In the genomic region with DNA sequence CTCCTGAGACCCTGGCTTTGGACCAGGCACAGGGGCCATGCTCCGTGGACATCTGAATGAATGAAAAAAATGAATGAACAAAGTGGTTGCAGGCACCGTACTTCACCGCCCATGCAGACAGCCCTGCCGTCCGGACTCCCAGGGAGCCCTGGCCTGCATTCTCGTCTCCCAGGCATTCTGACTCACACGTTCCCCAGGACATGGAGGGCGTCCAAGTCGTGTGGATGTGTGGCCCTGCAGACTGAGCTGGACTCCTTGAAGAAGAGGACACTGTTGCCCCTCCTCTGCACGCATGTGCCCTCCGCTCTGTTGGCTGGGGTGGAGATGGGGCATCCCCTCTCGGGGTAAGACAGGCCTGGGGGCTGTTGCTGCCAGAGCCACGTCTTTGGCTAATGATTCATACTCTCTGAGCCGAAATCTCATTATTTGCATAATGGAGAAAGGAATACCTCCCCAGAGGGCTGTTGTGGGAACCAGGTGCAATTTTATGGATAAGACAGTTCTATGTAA, we compare ENCODE assay signal across 9 cellular contexts. TPM values are rescaled to one million over a fixed set of nuclear protein-coding genes. Genes with fewer than 3 reads are reported as not detected.
DNase-seq lines count a peak whose midpoint lies in the region; ATAC-seq and TF ChIP-seq lines count a peak whose summit lies in the region.
"Had no signal": no experiment of that assay in that cellular context is flagged by ENCODE, and none has a peak within 500 bp of the region (broad histone marks: within the 10 kb centered on the region; RNA-seq: fewer than 3 reads in every experiment).

No MANE protein-coding gene starts in this region.

- no peaks in the 10 kb centered on the region for H3K79me2 ChIP-seq in neural progenitor cell (ENCODE audit: low read depth)

- no peaks in the 10 kb centered on the region for H4K20me1 ChIP-seq in neural progenitor cell (ENCODE audit: low read depth)

- H3K27me3 Mint-ChIP-seq in endodermal cell (ENCODE audit: insufficient read depth), result no peaks in the 10 kb centered on the region
- H3K27me3 Mint-ChIP-seq in neural progenitor cell (ENCODE audit: insufficient read depth, low read depth), result peaks cover 8% of the 10 kb centered on the region

- 85 to 88% methylated on average over 11 to 14 of the region's 14 CpGs for WGBS in endodermal cell (ENCODE audit: insufficient coverage in 1 of 2, insufficient read length in 1 of 2), 2 experiments

- H3K9ac ChIP-seq in endodermal cell (ENCODE audit: extremely low read depth, low read length, poor library complexity, severe bottlenecking) (no peak overlapping the region), neural progenitor cell (no peak overlapping the region)

- H3K9me3 ChIP-seq in endodermal cell (ENCODE audit: control insufficient read depth, low read length) (no peaks in the 10 kb centered on the region), neural progenitor cell (ENCODE audit: low read depth) (no peaks in the 10 kb centered on the region)

- H3K4me1 ChIP-seq in endodermal cell (ENCODE audit: control insufficient read depth, insufficient read depth, low read length), result no peaks in the 10 kb centered on the region
- peaks cover 8% of the 10 kb centered on the region for H3K4me1 ChIP-seq in neural progenitor cell

- TF ChIP-seq CTCF in AG10803 (conservative IDR thresholded peaks at IDR 0.05; ENCODE audit: low read length), result no peak
- TF ChIP-seq CTCF in endodermal cell (conservative IDR thresholded peaks at IDR 0.05), result no peak
- TF ChIP-seq CTCF in neural progenitor cell (IDR thresholded peaks at IDR 0.05), result no peak
- TF ChIP-seq CTCF in GM13977 (IDR thresholded peaks at IDR 0.05; ENCODE audit: extremely low read depth, insufficient read depth, missing control alignments), result no peak

- H3K27ac ChIP-seq in endodermal cell (ENCODE audit: low read depth, low read length) (peak overlapping the region; percentile 26), neural progenitor cell (no peak overlapping the region)

- H3K4me1 Mint-ChIP-seq in endodermal cell (peaks cover 6% of the 10 kb centered on the region), neural progenitor cell (peaks cover 16% of the 10 kb centered on the region)
- H3K4me1 Mint-ChIP-seq: IgD-negative memory B cell had no signal

- H3K36me3 ChIP-seq in endodermal cell (ENCODE audit: control insufficient read depth, insufficient read depth, low read length) (no peaks in the 10 kb centered on the region), neural progenitor cell (no peaks in the 10 kb centered on the region)

- DNase-seq in AG10803 (ENCODE audit: low read depth) (peak; percentile 94), NCI-H1048 (lab: John Stamatoyannopoulos, UW) (peak; percentile 10), endodermal cell (peak; percentile 34), neural progenitor cell (ENCODE audit: low spot score) (no peak), SW480 (ENCODE audit: low spot score) (no peak), SIG-M5 treated with dmso at 0.1 percent for 504 hours (lab: John Stamatoyannopoulos, UW; ENCODE audit: unreplicated experiment) (no peak), GM13977 (ENCODE audit: low spot score) (no peak)

- H3K9me3 Mint-ChIP-seq in endodermal cell (peaks cover 5% of the 10 kb centered on the region), neural progenitor cell (peaks cover 3% of the 10 kb centered on the region)

- no peak for ATAC-seq in HG03342 (IDR thresholded peaks at IDR 0.05; ENCODE audit: unreplicated experiment)

- no peak overlapping the region for H2AFZ ChIP-seq in neural progenitor cell (replicated peaks)

- H3K4me3 Mint-ChIP-seq in endodermal cell, result no peak overlapping the region
- no peak overlapping the region for H3K4me3 Mint-ChIP-seq in neural progenitor cell

- H3K4me2 ChIP-seq in neural progenitor cell, result no peak overlapping the region

- H3K36me3 Mint-ChIP-seq in endodermal cell (ENCODE audit: low read depth) (no peaks in the 10 kb centered on the region), neural progenitor cell (no peaks in the 10 kb centered on the region)

- H3K27ac Mint-ChIP-seq in endodermal cell (no peak overlapping the region), neural progenitor cell (peak overlapping the region; percentile 78)
- H3K27ac Mint-ChIP-seq: IgD-negative memory B cell had no signal

- no peaks in the 10 kb centered on the region for H3K27me3 ChIP-seq in endodermal cell (ENCODE audit: control insufficient read depth, insufficient read depth, low read length, poor library complexity, severe bottlenecking)
- no peaks in the 10 kb centered on the region for H3K27me3 ChIP-seq in neural progenitor cell

- H3F3A ChIP-seq in neural progenitor cell (ENCODE audit: low read depth), result no peaks in the 10 kb centered on the region

- H3K4me3 ChIP-seq in AG10803 (ENCODE audit: low read length) (no peak overlapping the region), endodermal cell (ENCODE audit: low read length) (no peak overlapping the region), neural progenitor cell (no peak overlapping the region)

- in situ Hi-C loops in GM13977 (cut with MboI; ENCODE audit: low pct_unique_long_range_greater_than_20kb, low sequenced_read_pairs, unreplicated experiment), result no loop called here

RNA-seq across cellular contexts. Expression of gene RTL6, which starts 49.7 kb away (rescaled TPM):
- total RNA-seq in endodermal cell, result 10 to 100 TPM; 19.7 to 20.7 TPM
- polyA plus RNA-seq in endodermal cell (2013, experiment 1 of 2), result 26.0 TPM
- polyA plus RNA-seq in endodermal cell (2013, experiment 2 of 2), result 24.8 TPM
- 15.7 and 27.6 TPM in 2 replicates for total RNA-seq in neural progenitor cell (ENCODE audit: low replicate concordance)

Comparison
In these comparisons a context has a peak if more than half of its experiments do, and no peak if none do; other contexts are left out.
1. DNase-seq: peak in AG10803 (single experiment), NCI-H1048 (single experiment) and endodermal cell (single experiment); none in neural progenitor cell (single experiment), SW480 (single experiment), SIG-M5 treated with dmso at 0.1 percent for 504 hours (single experiment) and GM13977 (single experiment).